Comparison of ENCODE assay signal across 1 cellular context in the genomic region with DNA sequence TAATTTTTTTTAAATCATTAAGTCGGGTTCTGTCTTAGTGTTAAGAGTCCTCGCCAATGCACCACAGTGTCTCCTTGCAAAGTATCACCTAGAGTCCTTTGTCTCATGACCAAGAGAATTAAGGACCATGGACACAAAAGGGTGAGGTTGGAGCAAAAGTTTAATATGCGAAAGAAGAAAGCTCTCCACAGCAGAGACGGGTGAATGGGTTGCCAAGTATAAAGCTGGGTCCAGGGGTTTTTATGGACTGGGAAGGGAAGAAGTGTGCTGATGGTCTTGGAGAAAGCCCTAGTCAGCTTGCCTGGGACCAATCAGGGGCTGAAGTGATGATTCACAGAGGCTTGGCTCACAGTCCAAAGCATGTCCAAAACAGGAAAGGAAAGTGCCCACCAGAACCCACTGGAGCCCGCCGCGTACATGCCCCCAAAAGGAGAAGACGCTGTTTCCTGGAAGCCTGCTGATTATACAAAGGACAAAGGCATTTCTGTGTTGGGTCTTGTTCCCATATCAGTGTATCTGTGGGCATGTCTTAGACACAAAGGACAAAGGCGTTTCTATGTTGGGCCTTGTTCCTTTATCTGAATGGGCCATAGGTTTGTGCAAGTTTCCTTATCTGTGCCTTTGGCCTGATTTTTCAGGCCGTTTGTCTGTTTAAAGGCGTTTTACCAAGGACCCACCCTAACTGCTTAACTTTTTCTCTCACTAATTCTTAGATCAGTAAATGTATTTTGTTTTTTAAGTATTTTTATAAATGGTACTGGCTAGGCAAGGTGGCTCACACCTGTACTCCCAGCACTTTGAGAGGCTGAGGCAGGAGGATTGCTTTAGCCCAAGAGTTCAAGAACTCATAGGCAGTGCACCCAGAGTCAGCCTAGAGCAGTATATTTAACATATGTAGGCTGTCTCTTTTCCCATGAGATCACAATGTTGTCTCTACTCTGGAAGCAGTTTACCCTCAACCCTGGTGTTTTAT.
TF ChIP-seq lines count a peak whose summit lies in the region.

No MANE protein-coding gene starts in this region.

TF ChIP-seq in HepG2, 621 proteins besides CTCF, POLR2A, EP300 and RAD21 (continued from another document and continues in another):
- TF ChIP-seq RNF2 (conservative IDR thresholded peaks at IDR 0.05; ENCODE audit: low read depth) = no peak
- 0 out of 2 replicates have a peak, but pooled peaks have one; percentile 49 for TF ChIP-seq SMAD1 (CRISPR knock-in tag; IDR thresholded peaks at IDR 0.05; ENCODE audit: borderline replicate concordance, low read depth)
- TF ChIP-seq SOX5 (CRISPR knock-in tag; IDR thresholded peaks at IDR 0.05; ENCODE audit: borderline replicate concordance) = peak; percentile 92
- TF ChIP-seq, protein P1, sequence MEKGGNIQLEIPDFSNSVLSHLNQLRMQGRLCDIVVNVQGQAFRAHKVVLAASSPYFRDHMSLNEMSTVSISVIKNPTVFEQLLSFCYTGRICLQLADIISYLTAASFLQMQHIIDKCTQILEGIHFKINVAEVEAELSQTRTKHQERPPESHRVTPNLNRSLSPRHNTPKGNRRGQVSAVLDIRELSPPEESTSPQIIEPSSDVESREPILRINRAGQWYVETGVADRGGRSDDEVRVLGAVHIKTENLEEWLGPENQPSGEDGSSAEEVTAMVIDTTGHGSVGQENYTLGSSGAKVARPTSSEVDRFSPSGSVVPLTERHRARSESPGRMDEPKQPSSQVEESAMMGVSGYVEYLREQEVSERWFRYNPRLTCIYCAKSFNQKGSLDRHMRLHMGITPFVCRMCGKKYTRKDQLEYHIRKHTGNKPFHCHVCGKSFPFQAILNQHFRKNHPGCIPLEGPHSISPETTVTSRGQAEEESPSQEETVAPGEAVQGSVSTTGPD (CRISPR knock-in tag; IDR thresholded peaks at IDR 0.05) = no peak
- TF ChIP-seq, protein P2, sequence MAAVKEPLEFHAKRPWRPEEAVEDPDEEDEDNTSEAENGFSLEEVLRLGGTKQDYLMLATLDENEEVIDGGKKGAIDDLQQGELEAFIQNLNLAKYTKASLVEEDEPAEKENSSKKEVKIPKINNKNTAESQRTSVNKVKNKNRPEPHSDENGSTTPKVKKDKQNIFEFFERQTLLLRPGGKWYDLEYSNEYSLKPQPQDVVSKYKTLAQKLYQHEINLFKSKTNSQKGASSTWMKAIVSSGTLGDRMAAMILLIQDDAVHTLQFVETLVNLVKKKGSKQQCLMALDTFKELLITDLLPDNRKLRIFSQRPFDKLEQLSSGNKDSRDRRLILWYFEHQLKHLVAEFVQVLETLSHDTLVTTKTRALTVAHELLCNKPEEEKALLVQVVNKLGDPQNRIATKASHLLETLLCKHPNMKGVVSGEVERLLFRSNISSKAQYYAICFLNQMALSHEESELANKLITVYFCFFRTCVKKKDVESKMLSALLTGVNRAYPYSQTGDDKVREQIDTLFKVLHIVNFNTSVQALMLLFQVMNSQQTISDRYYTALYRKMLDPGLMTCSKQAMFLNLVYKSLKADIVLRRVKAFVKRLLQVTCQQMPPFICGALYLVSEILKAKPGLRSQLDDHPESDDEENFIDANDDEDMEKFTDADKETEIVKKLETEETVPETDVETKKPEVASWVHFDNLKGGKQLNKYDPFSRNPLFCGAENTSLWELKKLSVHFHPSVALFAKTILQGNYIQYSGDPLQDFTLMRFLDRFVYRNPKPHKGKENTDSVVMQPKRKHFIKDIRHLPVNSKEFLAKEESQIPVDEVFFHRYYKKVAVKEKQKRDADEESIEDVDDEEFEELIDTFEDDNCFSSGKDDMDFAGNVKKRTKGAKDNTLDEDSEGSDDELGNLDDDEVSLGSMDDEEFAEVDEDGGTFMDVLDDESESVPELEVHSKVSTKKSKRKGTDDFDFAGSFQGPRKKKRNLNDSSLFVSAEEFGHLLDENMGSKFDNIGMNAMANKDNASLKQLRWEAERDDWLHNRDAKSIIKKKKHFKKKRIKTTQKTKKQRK (IDR thresholded peaks at IDR 0.05; ENCODE audit: low read length) = no peak
- 0 out of 2 replicates have a peak, but pooled peaks have one; percentile 16 for TF ChIP-seq ERF (CRISPR knock-in tag; IDR thresholded peaks at IDR 0.05)
- TF ChIP-seq, protein P3, sequence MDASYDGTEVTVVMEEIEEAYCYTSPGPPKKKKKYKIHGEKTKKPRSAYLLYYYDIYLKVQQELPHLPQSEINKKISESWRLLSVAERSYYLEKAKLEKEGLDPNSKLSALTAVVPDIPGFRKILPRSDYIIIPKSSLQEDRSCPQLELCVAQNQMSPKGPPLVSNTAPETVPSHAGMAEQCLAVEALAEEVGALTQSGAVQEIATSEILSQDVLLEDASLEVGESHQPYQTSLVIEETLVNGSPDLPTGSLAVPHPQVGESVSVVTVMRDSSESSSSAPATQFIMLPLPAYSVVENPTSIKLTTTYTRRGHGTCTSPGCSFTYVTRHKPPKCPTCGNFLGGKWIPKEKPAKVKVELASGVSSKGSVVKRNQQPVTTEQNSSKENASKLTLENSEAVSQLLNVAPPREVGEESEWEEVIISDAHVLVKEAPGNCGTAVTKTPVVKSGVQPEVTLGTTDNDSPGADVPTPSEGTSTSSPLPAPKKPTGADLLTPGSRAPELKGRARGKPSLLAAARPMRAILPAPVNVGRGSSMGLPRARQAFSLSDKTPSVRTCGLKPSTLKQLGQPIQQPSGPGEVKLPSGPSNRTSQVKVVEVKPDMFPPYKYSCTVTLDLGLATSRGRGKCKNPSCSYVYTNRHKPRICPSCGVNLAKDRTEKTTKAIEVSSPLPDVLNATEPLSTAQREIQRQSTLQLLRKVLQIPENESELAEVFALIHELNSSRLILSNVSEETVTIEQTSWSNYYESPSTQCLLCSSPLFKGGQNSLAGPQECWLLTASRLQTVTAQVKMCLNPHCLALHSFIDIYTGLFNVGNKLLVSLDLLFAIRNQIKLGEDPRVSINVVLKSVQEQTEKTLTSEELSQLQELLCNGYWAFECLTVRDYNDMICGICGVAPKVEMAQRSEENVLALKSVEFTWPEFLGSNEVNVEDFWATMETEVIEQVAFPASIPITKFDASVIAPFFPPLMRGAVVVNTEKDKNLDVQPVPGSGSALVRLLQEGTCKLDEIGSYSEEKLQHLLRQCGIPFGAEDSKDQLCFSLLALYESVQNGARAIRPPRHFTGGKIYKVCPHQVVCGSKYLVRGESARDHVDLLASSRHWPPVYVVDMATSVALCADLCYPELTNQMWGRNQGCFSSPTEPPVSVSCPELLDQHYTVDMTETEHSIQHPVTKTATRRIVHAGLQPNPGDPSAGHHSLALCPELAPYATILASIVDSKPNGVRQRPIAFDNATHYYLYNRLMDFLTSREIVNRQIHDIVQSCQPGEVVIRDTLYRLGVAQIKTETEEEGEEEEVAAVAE (CRISPR knock-in tag; IDR thresholded peaks at IDR 0.05; ENCODE audit: borderline replicate concordance) = no peak
- TF ChIP-seq CREB1 (IDR thresholded peaks at IDR 0.05) = no peak
- peak; percentile 20; the same call in 1 of the 2 replicates for TF ChIP-seq CREB1 (CRISPR knock-in tag; IDR thresholded peaks at IDR 0.05)
- TF ChIP-seq, protein P4, sequence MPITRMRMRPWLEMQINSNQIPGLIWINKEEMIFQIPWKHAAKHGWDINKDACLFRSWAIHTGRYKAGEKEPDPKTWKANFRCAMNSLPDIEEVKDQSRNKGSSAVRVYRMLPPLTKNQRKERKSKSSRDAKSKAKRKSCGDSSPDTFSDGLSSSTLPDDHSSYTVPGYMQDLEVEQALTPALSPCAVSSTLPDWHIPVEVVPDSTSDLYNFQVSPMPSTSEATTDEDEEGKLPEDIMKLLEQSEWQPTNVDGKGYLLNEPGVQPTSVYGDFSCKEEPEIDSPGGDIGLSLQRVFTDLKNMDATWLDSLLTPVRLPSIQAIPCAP (CRISPR knock-in tag; IDR thresholded peaks at IDR 0.05; ENCODE audit: low read depth) = no peak
- TF ChIP-seq ZNF543 (CRISPR knock-in tag; IDR thresholded peaks at IDR 0.05) = 0 out of 2 replicates have a peak, but pooled peaks have one; percentile 23
- TF ChIP-seq FOXP1 (IDR thresholded peaks at IDR 0.05) = no peak
- TF ChIP-seq FOXP1 (CRISPR knock-in tag; IDR thresholded peaks at IDR 0.05) = peak; percentile 56; the same call in 1 of the 2 replicates
- TF ChIP-seq ATRX (CRISPR knock-in tag; IDR thresholded peaks at IDR 0.05; ENCODE audit: borderline replicate concordance) = no peak
- TF ChIP-seq PPARG (CRISPR knock-in tag; conservative IDR thresholded peaks at IDR 0.05) = peak; percentile 95
- no peak for TF ChIP-seq ATF7-NPFF (CRISPR knock-in tag; IDR thresholded peaks at IDR 0.05; ENCODE audit: low read depth)
- no peak for TF ChIP-seq MYNN (CRISPR knock-in tag; IDR thresholded peaks at IDR 0.05; ENCODE audit: low read depth)
- TF ChIP-seq, protein P5, sequence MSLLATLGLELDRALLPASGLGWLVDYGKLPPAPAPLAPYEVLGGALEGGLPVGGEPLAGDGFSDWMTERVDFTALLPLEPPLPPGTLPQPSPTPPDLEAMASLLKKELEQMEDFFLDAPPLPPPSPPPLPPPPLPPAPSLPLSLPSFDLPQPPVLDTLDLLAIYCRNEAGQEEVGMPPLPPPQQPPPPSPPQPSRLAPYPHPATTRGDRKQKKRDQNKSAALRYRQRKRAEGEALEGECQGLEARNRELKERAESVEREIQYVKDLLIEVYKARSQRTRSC (CRISPR knock-in tag; IDR thresholded peaks at IDR 0.05; ENCODE audit: low read depth) = no peak
- TF ChIP-seq ZSCAN25 (CRISPR knock-in tag; IDR thresholded peaks at IDR 0.05) = 0 out of 2 replicates have a peak, but pooled peaks have one; percentile 37
- no peak for TF ChIP-seq ZFP37 (CRISPR knock-in tag; IDR thresholded peaks at IDR 0.05; ENCODE audit: borderline replicate concordance)
- TF ChIP-seq PHB2 (IDR thresholded peaks at IDR 0.05; ENCODE audit: partially characterized antibody) = no peak
- TF ChIP-seq, protein P6, sequence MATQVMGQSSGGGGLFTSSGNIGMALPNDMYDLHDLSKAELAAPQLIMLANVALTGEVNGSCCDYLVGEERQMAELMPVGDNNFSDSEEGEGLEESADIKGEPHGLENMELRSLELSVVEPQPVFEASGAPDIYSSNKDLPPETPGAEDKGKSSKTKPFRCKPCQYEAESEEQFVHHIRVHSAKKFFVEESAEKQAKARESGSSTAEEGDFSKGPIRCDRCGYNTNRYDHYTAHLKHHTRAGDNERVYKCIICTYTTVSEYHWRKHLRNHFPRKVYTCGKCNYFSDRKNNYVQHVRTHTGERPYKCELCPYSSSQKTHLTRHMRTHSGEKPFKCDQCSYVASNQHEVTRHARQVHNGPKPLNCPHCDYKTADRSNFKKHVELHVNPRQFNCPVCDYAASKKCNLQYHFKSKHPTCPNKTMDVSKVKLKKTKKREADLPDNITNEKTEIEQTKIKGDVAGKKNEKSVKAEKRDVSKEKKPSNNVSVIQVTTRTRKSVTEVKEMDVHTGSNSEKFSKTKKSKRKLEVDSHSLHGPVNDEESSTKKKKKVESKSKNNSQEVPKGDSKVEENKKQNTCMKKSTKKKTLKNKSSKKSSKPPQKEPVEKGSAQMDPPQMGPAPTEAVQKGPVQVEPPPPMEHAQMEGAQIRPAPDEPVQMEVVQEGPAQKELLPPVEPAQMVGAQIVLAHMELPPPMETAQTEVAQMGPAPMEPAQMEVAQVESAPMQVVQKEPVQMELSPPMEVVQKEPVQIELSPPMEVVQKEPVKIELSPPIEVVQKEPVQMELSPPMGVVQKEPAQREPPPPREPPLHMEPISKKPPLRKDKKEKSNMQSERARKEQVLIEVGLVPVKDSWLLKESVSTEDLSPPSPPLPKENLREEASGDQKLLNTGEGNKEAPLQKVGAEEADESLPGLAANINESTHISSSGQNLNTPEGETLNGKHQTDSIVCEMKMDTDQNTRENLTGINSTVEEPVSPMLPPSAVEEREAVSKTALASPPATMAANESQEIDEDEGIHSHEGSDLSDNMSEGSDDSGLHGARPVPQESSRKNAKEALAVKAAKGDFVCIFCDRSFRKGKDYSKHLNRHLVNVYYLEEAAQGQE (IDR thresholded peaks at IDR 0.05; ENCODE audit: borderline replicate concordance in 1 of 2, low read depth in 1 of 2, low read length in 2 of 2) = 0 out of 4 replicates have a peak, but pooled peaks of 1 of the 2 experiments have one; percentile 39
- TF ChIP-seq NCOA2 (CRISPR knock-in tag; IDR thresholded peaks at IDR 0.05) = peak; percentile 81
- TF ChIP-seq CEBPB (IDR thresholded peaks at IDR 0.05; ENCODE audit: borderline replicate concordance, low read depth, low read length) = no peak
- TF ChIP-seq HNRNPL (IDR thresholded peaks at IDR 0.05; ENCODE audit: low read depth, low read length) = peak; percentile 61; the same call in 1 of the 2 replicates
- TF ChIP-seq ARID2 (CRISPR knock-in tag; IDR thresholded peaks at IDR 0.05; ENCODE audit: borderline replicate concordance) = 0 out of 2 replicates have a peak, but pooled peaks have one; percentile 48
- TF ChIP-seq, protein P7, sequence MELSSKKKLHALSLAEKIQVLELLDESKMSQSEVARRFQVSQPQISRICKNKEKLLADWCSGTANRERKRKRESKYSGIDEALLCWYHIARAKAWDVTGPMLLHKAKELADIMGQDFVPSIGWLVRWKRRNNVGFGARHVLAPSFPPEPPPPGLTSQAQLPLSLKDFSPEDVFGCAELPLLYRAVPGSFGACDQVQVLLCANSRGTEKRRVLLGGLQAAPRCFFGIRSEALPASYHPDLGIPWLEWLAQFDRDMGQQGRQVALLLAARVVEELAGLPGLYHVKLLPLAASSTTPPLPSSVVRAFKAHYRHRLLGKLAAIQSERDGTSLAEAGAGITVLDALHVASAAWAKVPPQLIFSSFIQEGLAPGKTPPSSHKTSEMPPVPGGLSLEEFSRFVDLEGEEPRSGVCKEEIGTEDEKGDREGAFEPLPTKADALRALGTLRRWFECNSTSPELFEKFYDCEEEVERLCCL (CRISPR knock-in tag; IDR thresholded peaks at IDR 0.05; ENCODE audit: borderline replicate concordance) = no peak
- TF ChIP-seq, protein P8, sequence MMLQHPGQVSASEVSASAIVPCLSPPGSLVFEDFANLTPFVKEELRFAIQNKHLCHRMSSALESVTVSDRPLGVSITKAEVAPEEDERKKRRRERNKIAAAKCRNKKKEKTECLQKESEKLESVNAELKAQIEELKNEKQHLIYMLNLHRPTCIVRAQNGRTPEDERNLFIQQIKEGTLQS (CRISPR knock-in tag; IDR thresholded peaks at IDR 0.05) = no peak
- TF ChIP-seq MXI1 (IDR thresholded peaks at IDR 0.05; ENCODE audit: borderline replicate concordance, low read depth, low read length) = no peak
- TF ChIP-seq ZNF564 (CRISPR knock-in tag; IDR thresholded peaks at IDR 0.05) = no peak
- TF ChIP-seq GTF2F1 (IDR thresholded peaks at IDR 0.05; ENCODE audit: low read length) = no peak
- no peak for TF ChIP-seq ZNF644 (CRISPR knock-in tag; IDR thresholded peaks at IDR 0.05; ENCODE audit: low read depth)
- TF ChIP-seq ZNF660 (CRISPR knock-in tag; IDR thresholded peaks at IDR 0.05; ENCODE audit: borderline replicate concordance, low read depth) = no peak
- peak; percentile 47; the same call in 1 of the 2 replicates for TF ChIP-seq FOXA3 (CRISPR knock-in tag; IDR thresholded peaks at IDR 0.05)
- peak; percentile 86 for TF ChIP-seq ZNF619 (CRISPR knock-in tag; IDR thresholded peaks at IDR 0.05)
- no peak for TF ChIP-seq IRF2 (CRISPR knock-in tag; IDR thresholded peaks at IDR 0.05)
- TF ChIP-seq NKX3-1 (CRISPR knock-in tag; IDR thresholded peaks at IDR 0.05) = no peak
- TF ChIP-seq, protein P9, sequence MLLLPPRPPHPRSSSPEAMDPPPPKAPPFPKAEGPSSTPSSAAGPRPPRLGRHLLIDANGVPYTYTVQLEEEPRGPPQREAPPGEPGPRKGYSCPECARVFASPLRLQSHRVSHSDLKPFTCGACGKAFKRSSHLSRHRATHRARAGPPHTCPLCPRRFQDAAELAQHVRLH (CRISPR knock-in tag; IDR thresholded peaks at IDR 0.05; ENCODE audit: borderline replicate concordance, low read depth) = no peak; the same call in 1 of the 2 replicates
- TF ChIP-seq, protein P10, sequence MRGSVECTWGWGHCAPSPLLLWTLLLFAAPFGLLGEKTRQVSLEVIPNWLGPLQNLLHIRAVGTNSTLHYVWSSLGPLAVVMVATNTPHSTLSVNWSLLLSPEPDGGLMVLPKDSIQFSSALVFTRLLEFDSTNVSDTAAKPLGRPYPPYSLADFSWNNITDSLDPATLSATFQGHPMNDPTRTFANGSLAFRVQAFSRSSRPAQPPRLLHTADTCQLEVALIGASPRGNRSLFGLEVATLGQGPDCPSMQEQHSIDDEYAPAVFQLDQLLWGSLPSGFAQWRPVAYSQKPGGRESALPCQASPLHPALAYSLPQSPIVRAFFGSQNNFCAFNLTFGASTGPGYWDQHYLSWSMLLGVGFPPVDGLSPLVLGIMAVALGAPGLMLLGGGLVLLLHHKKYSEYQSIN (CRISPR knock-in tag; IDR thresholded peaks at IDR 0.05; ENCODE audit: borderline replicate concordance) = no peak
